In the genomic region with DNA sequence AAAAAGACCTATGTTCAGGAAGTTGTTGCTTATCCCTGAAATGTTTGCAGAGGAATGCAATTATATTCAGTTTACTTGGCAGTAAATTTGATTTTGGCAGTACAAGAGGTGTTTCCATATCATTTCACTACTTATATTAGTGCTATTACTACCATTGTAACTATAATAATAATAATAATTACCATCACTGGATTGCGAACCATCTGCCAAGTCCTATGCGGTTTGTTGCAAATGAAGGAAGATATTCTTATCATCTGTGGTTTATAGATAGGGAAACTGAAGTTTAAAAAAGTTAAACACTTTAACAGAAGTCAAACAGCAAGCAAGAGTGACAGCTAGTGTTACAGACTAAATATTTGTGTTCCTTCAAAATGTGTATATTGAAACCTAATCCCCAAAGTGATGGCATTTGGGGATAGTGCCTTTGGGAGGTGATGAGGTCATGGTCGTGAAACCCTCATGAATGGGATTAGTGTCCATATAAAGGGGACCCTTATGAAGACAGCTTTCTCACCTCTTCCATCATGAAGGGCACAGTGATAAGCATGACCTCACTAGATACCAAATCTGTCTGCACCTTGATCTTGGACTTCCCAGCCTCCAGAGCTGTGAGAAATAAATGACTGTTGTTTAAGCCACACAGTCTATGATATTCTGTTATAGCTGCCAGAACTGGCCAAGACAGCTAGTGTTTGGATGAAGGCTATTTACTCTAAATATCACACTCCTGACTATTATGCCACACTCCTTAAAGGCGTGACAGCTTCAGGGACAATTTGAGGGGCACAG, we compare ENCODE assay signal across 25 cellular contexts.
"Had no signal": no experiment of that assay in that cellular context is flagged by ENCODE, and none has a peak within 500 bp of the region (broad histone marks: within the 10 kb centered on the region; RNA-seq: fewer than 3 reads in every experiment).

No MANE protein-coding gene starts in this region.

- H3K36me3 Mint-ChIP-seq: activated naive CD4-positive, alpha-beta T cell treated with anti-CD3 and anti-CD28 coated beads, Interleukin-2, amount 50 U/mL, for 24 hours; T-cell had no signal

- ATAC-seq: activated CD4-positive, CD25-positive, alpha-beta regulatory T cell treated with anti-CD3 and anti-CD28 coated beads, Interleukin-2, amount 50 U/mL, for 24 hours; activated CD8-positive, alpha-beta T cell treated with anti-CD3 and anti-CD28 coated beads for 36 hours; body of pancreas; Panc1; Right ventricle myocardium inferior; T-cell had no signal

- H3K4me3 Mint-ChIP-seq: activated CD8-positive, alpha-beta T cell treated with anti-CD3 and anti-CD28 coated beads for 36 hours; activated naive CD4-positive, alpha-beta T cell treated with anti-CD3 and anti-CD28 coated beads, Interleukin-2, amount 50 U/mL, for 24 hours; central memory CD8-positive, alpha-beta T cell; T-cell had no signal

- H3K9me3 ChIP-seq: body of pancreas had no signal

- H3K4me1 ChIP-seq: body of pancreas had no signal

- H3K9me3 Mint-ChIP-seq: activated CD8-positive, alpha-beta T cell treated with anti-CD3 and anti-CD28 coated beads for 36 hours; activated naive CD4-positive, alpha-beta T cell treated with anti-CD3 and anti-CD28 coated beads, Interleukin-2, amount 50 U/mL, for 24 hours; central memory CD8-positive, alpha-beta T cell; T-cell had no signal

- DNase-seq: activated CD4-positive, alpha-beta T cell treated with anti-CD3 and anti-CD28 coated beads for 4 hours; activated CD8-positive, alpha-beta memory T cell treated with anti-CD3 and anti-CD28 coated beads, Interleukin-2, amount 50 U/mL, for 4 hours; activated CD8-positive, alpha-beta T cell treated with anti-CD3 and anti-CD28 coated beads for 36 hours; activated T-cell treated with anti-CD3 and anti-CD28 coated beads, Interleukin-2, amount 50 U/mL, for 1 hour; aorta; body of pancreas; KG1; NCI-H1092 treated with DMSO at 0.1 percent for 48 hours; NCI-H1417 treated with DMSO at 0.1 percent for 48 hours; NCI-H1694; NCI-H2029; NCI-H510A treated with DMSO at 0.1 percent for 48 hours; NCI-H69; NK-92 treated with Interleukin-12 subunit alpha and Interleukin-12 subunit beta, amount 100 ng/mL, for 24 hours; OCI-M1; RPMI8226; T-cell; T-helper 2 cell; T1000 had no signal

- H3K27ac Mint-ChIP-seq: activated CD8-positive, alpha-beta T cell treated with anti-CD3 and anti-CD28 coated beads for 36 hours; activated naive CD4-positive, alpha-beta T cell treated with anti-CD3 and anti-CD28 coated beads, Interleukin-2, amount 50 U/mL, for 24 hours; T-cell had no signal

- H3K27ac ChIP-seq: body of pancreas, SK-N-MC had no signal

- H3K4me3 ChIP-seq: body of pancreas, SK-N-MC had no signal

- H3K4me1 Mint-ChIP-seq: activated naive CD4-positive, alpha-beta T cell treated with anti-CD3 and anti-CD28 coated beads, Interleukin-2, amount 50 U/mL, for 24 hours; central memory CD8-positive, alpha-beta T cell; T-cell had no signal

- H3K27me3 Mint-ChIP-seq: activated CD8-positive, alpha-beta T cell treated with anti-CD3 and anti-CD28 coated beads for 36 hours; activated naive CD4-positive, alpha-beta T cell treated with anti-CD3 and anti-CD28 coated beads, Interleukin-2, amount 50 U/mL, for 24 hours; central memory CD8-positive, alpha-beta T cell; T-cell had no signal

- H3K27me3 ChIP-seq: body of pancreas had no signal
